In genomic region chr15:75029378-75030022, GRCh38 we compare ENCODE assay signal across 8 cellular contexts. TPM values are rescaled to one million over a fixed set of nuclear protein-coding genes. Genes with fewer than 3 reads are reported as not detected.
A peak's percentile ranks its signal among the peaks of the same experiment; 100 is the strongest.
DNase-seq lines count a peak whose midpoint lies in the region; ATAC-seq and TF ChIP-seq lines count a peak whose summit lies in the region.

No MANE protein-coding gene starts in this region.

- ATAC-seq in DND-41 (ENCODE audit: insufficient read depth, low read depth) (peak; percentile 93), HG02852 (IDR thresholded peaks at IDR 0.05; ENCODE audit: unreplicated experiment) (peak; percentile 64), GM21381 (IDR thresholded peaks at IDR 0.05; ENCODE audit: unreplicated experiment) (no peak)

- H3K27me3 ChIP-seq in DND-41 (ENCODE audit: insufficient read depth, low read length, poor library complexity) (no peaks in the 10 kb centered on the region), layer of hippocampus (ENCODE audit: control insufficient read depth, insufficient read depth, low read length) (no peaks in the 10 kb centered on the region)

- no peaks in the 10 kb centered on the region for H3K9me3 ChIP-seq in DND-41 (ENCODE audit: insufficient read depth, low read length, severe bottlenecking)

- H3K4me1 ChIP-seq in DND-41 (ENCODE audit: insufficient read depth, low read length): peaks cover 10% of the 10 kb centered on the region

- H3K36me3 ChIP-seq in DND-41 (ENCODE audit: insufficient read depth, low read length): peaks cover 24% of the 10 kb centered on the region

- TF ChIP-seq CTCF in DND-41 (IDR thresholded peaks at IDR 0.05; ENCODE audit: borderline replicate concordance, extremely low read depth, low read length, poor library complexity, severe bottlenecking): peak; percentile 92

- peak; percentile 81 for DNase-seq in DND-41
- DNase-seq in NCI-H524 (lab: John Stamatoyannopoulos, UW): peak; percentile 57 to 86
- DNase-seq in activated CD4-positive, alpha-beta T cell treated with anti-CD3 and anti-CD28 coated beads for 48 hours: peak; percentile 93
- peak; percentile 85 for DNase-seq in cerebellum (ENCODE audit: low spot score)
- DNase-seq in stimulated activated CD4-positive, alpha-beta T cell treated with anti-CD3 and anti-CD28 coated beads, Interleukin-1b, Interleukin-23, amount 100 ng/mL, for 24 hours (ENCODE audit: low read depth in 4 of 4, low spot score in 1 of 4): peak; percentile 81 to 88 (median 84)

- H3K4me3 ChIP-seq in DND-41 (ENCODE audit: low read depth in 1 of 2, low read length in 2 of 2): no peak overlapping the region

- H3K4me2 ChIP-seq in DND-41 (ENCODE audit: insufficient read depth, low read length): no peak overlapping the region; the same call in 1 of the 2 replicates

- peak overlapping the region; percentile 50; the same call in 1 of the 2 replicates for H3K27ac ChIP-seq in DND-41 (ENCODE audit: low read length)
- H3K27ac ChIP-seq in layer of hippocampus (ENCODE audit: low read depth, low read length): peak overlapping the region; percentile 39

- peaks cover 12% of the 10 kb centered on the region for H4K20me1 ChIP-seq in DND-41 (ENCODE audit: insufficient read depth, low read length)

- no peak overlapping the region for H2AFZ ChIP-seq in DND-41 (ENCODE audit: low read depth, low read length)

- H3K9ac ChIP-seq in DND-41 (ENCODE audit: low read depth, low read length): no peak overlapping the region; the same call in 1 of the 2 replicates

- H3K79me2 ChIP-seq in DND-41 (ENCODE audit: insufficient read depth, low read length): peaks cover 11% of the 10 kb centered on the region

RNA-seq across cellular contexts. Expression of gene PPCDC, which starts 6.1 kb away (rescaled TPM):
- 14.3 TPM for total RNA-seq in cerebellum

RNA-seq across cellular contexts. Expression of gene SCAMP5, which starts 34.1 kb away (rescaled TPM):
- total RNA-seq in cerebellum: 49.6 TPM
